In genomic region chr2:63863707-63864106, GRCh38 we compare ENCODE assay signal across 17 cellular contexts. TPM values are rescaled to one million over a fixed set of nuclear protein-coding genes. Genes with fewer than 3 reads are reported as not detected.
A peak's percentile ranks its signal among the peaks of the same experiment; 100 is the strongest.
DNase-seq lines count a peak whose midpoint lies in the region; ATAC-seq and TF ChIP-seq lines count a peak whose summit lies in the region.
"Had no signal": no experiment of that assay in that cellular context is flagged by ENCODE, and none has a peak within 500 bp of the region (broad histone marks: within the 10 kb centered on the region; RNA-seq: fewer than 3 reads in every experiment).

No MANE protein-coding gene starts in this region.

- H3K9me2 ChIP-seq in hepatocyte (replicated peaks; ENCODE audit: insufficient read depth): no peaks in the 10 kb centered on the region

- POLR2A ChIA-PET in activated CD4-positive, alpha-beta T cell treated with anti-CD3 and anti-CD28 coated beads for 36 hours (lab: Charles Lee): no interaction called here

- no peaks in the 10 kb centered on the region for H3K27me3 ChIP-seq in heart right ventricle
- no peaks in the 10 kb centered on the region for H3K27me3 ChIP-seq in hepatocyte
- no peaks in the 10 kb centered on the region for H3K27me3 ChIP-seq in subcutaneous abdominal adipose tissue (ENCODE audit: control insufficient read depth in 5 of 5, insufficient read depth in 4 of 5, low read length in 5 of 5)

- H3K4me1 ChIP-seq in heart right ventricle (peaks cover 0 to 37% (median 24%) of the 10 kb centered on the region in 9 donors), hepatocyte (ENCODE audit: insufficient read depth) (peaks cover 24% of the 10 kb centered on the region), subcutaneous abdominal adipose tissue (ENCODE audit: control insufficient read depth in 5 of 5, insufficient read depth in 5 of 5, low read length in 5 of 5) (peaks cover 0 to 13% (median 6%) of the 10 kb centered on the region in 5 donors)

- DNase-seq in activated CD4-positive, alpha-beta T cell treated with anti-CD3 and anti-CD28 coated beads for 36 hours: no peak
- DNase-seq in activated CD4-positive, alpha-beta T cell treated with anti-CD3 and anti-CD28 coated beads for 4 hours: no peak
- DNase-seq in heart right ventricle: no peak
- no peak for DNase-seq in cardiac septum (ENCODE audit: low spot score)
- no peak for DNase-seq in hepatocyte (ENCODE audit: low spot score)
- DNase-seq in stimulated activated CD4-positive, alpha-beta T cell treated with anti-CD3 and anti-CD28 coated beads, Interleukin-1b, Interleukin-23, amount 100 ng/mL, for 48 hours: no peak
- no peak for DNase-seq in activated T-helper 1 cell treated with anti-CD3 and anti-CD28 coated beads, Interleukin-12 subunit alpha, Interleukin-12 subunit beta, Interleukin-2, Interleukin-4 antibody, amounts not matched to agents 30 ng/mL and 10 ng/mL and 1 ng/mL, durations not matched to agents 14 hours and 24 hours and 36 hours (ENCODE audit: low spot score)
- DNase-seq: CD8-positive, alpha-beta memory T cell; DMS 273 treated with DMSO at 0.1 percent for 48 hours; NCI-H1105 treated with DMSO at 0.1 percent for 48 hours; NCI-H187 treated with DMSO at 0.1 percent for 48 hours; NCI-H446; PC-3 had no signal

- no peak overlapping the region for H2AFZ ChIP-seq in hepatocyte

- no peaks in the 10 kb centered on the region for H3K9me3 Mint-ChIP-seq in activated CD4-positive, alpha-beta T cell treated with anti-CD3 and anti-CD28 coated beads for 36 hours (ENCODE audit: low read depth)
- H3K9me3 Mint-ChIP-seq in activated T-helper 1 cell treated with anti-CD3 and anti-CD28 coated beads, Interleukin-12 subunit alpha, Interleukin-12 subunit beta, Interleukin-2, Interleukin-4 antibody, amounts not matched to agents 30 ng/mL and 10 ng/mL and 1 ng/mL, durations not matched to agents 14 hours and 24 hours and 36 hours: no peaks in the 10 kb centered on the region
- H3K9me3 Mint-ChIP-seq: CD8-positive, alpha-beta memory T cell had no signal

- H3K79me2 ChIP-seq in hepatocyte: peaks cover 35% of the 10 kb centered on the region

- intact Hi-C loops in activated CD4-positive, alpha-beta T cell treated with anti-CD3 and anti-CD28 coated beads for 36 hours (cut with DNase I, micrococcal nuclease): loop anchor here in 1 of 2 experiments (2.0 to 5.0 kb wide), 2 partner anchors 25 to 276 kb away; partner anchors contain the start of genes MDH1 and WDPCP
- intact Hi-C loops in heart right ventricle (cut with DNase I) (loop anchor here in 4 of 10 donors (5.0 kb wide), 2 partner anchors 166 to 171 kb away; no protein-coding TSS in a partner anchor), cardiac septum (cut with DNase I) (loop anchor here (5.0 kb wide), 1 partner anchor 166 kb away; no protein-coding TSS in a partner anchor)
- intact Hi-C loops in activated T-helper 1 cell treated with anti-CD3 and anti-CD28 coated beads, Interleukin-12 subunit alpha, Interleukin-12 subunit beta, Interleukin-2, Interleukin-4 antibody, amounts not matched to agents 30 ng/mL and 10 ng/mL and 1 ng/mL, durations not matched to agents 14 hours and 24 hours and 36 hours (cut with micrococcal nuclease): no loop called here

- H3K9ac ChIP-seq in subcutaneous abdominal adipose tissue (ENCODE audit: low read length in 5 of 5): no peak overlapping the region
- H3K9ac ChIP-seq: KMS-11 had no signal

- no peaks in the 10 kb centered on the region for H4K20me1 ChIP-seq in hepatocyte (ENCODE audit: insufficient read depth, poor library complexity, severe bottlenecking)

- H3K4me2 ChIP-seq in hepatocyte: no peak overlapping the region
- H3K4me2 ChIP-seq: KMS-11 had no signal

- no peak for ATAC-seq in activated CD4-positive, alpha-beta T cell treated with anti-CD3 and anti-CD28 coated beads for 36 hours
- ATAC-seq in heart right ventricle: peak in 3 of 8 donors; percentile 45 to 74 (median 60)
- ATAC-seq: HepG2 had no signal

- WGBS in heart right ventricle, 2 donors: 31 to 60% methylated on average over 1 of the region's 1 CpG
- WGBS in hepatocyte (ENCODE audit: low lambda C conversion rate, missing lambda C conversion rate): 100% methylated on average over 1 of the region's 1 CpG

- H3K4me1 Mint-ChIP-seq in activated CD4-positive, alpha-beta T cell treated with anti-CD3 and anti-CD28 coated beads for 36 hours: peaks cover 41% of the 10 kb centered on the region
- H3K4me1 Mint-ChIP-seq in activated T-helper 1 cell treated with anti-CD3 and anti-CD28 coated beads, Interleukin-12 subunit alpha, Interleukin-12 subunit beta, Interleukin-2, Interleukin-4 antibody, amounts not matched to agents 30 ng/mL and 10 ng/mL and 1 ng/mL, durations not matched to agents 14 hours and 24 hours and 36 hours (ENCODE audit: low read depth): peaks cover 38% of the 10 kb centered on the region

- H3K27ac ChIP-seq in heart right ventricle (peak overlapping the region in 6 of 10 donors; percentile 26 to 67 (median 52)), hepatocyte (peak overlapping the region; percentile 81), subcutaneous abdominal adipose tissue (ENCODE audit: low read depth, low read length) (peak overlapping the region; percentile 61)
- H3K27ac ChIP-seq: 22Rv1, KMS-11 had no signal

- CTCF ChIA-PET in activated CD4-positive, alpha-beta T cell treated with anti-CD3 and anti-CD28 coated beads for 36 hours (lab: Charles Lee): interaction anchor here (0.6 to 2.5 kb wide), 7 partner anchors 9 to 171 kb away, joined by 3 to 11 read pairs (median 3); no protein-coding TSS in a partner anchor

- no peak overlapping the region for H3K4me3 Mint-ChIP-seq in activated CD4-positive, alpha-beta T cell treated with anti-CD3 and anti-CD28 coated beads for 36 hours
- no peak overlapping the region for H3K4me3 Mint-ChIP-seq in activated T-helper 1 cell treated with anti-CD3 and anti-CD28 coated beads, Interleukin-12 subunit alpha, Interleukin-12 subunit beta, Interleukin-2, Interleukin-4 antibody, amounts not matched to agents 30 ng/mL and 10 ng/mL and 1 ng/mL, durations not matched to agents 14 hours and 24 hours and 36 hours
- H3K4me3 Mint-ChIP-seq: CD8-positive, alpha-beta memory T cell had no signal

- no peaks in the 10 kb centered on the region for H3K27me3 Mint-ChIP-seq in activated CD4-positive, alpha-beta T cell treated with anti-CD3 and anti-CD28 coated beads for 36 hours
- H3K27me3 Mint-ChIP-seq in activated T-helper 1 cell treated with anti-CD3 and anti-CD28 coated beads, Interleukin-12 subunit alpha, Interleukin-12 subunit beta, Interleukin-2, Interleukin-4 antibody, amounts not matched to agents 30 ng/mL and 10 ng/mL and 1 ng/mL, durations not matched to agents 14 hours and 24 hours and 36 hours (ENCODE audit: insufficient read depth): no peaks in the 10 kb centered on the region
- H3K27me3 Mint-ChIP-seq: CD8-positive, alpha-beta memory T cell had no signal

- H3K9me3 ChIP-seq in heart right ventricle (no peaks in the 10 kb centered on the region), hepatocyte (ENCODE audit: low read depth) (no peaks in the 10 kb centered on the region), subcutaneous abdominal adipose tissue (ENCODE audit: control insufficient read depth in 5 of 5, low read length in 5 of 5) (no peaks in the 10 kb centered on the region)

- H3K4me3 ChIP-seq in heart right ventricle (no peak overlapping the region), hepatocyte (no peak overlapping the region), subcutaneous abdominal adipose tissue (ENCODE audit: low read depth in 1 of 5, low read length in 5 of 5) (no peak overlapping the region)

- H3K27ac Mint-ChIP-seq in activated CD4-positive, alpha-beta T cell treated with anti-CD3 and anti-CD28 coated beads for 36 hours: peak overlapping the region; percentile 52
- no peak overlapping the region for H3K27ac Mint-ChIP-seq in activated T-helper 1 cell treated with anti-CD3 and anti-CD28 coated beads, Interleukin-12 subunit alpha, Interleukin-12 subunit beta, Interleukin-2, Interleukin-4 antibody, amounts not matched to agents 30 ng/mL and 10 ng/mL and 1 ng/mL, durations not matched to agents 14 hours and 24 hours and 36 hours

- H3K36me3 Mint-ChIP-seq in activated CD4-positive, alpha-beta T cell treated with anti-CD3 and anti-CD28 coated beads for 36 hours (ENCODE audit: low read depth): peaks cover 33% of the 10 kb centered on the region
- peaks cover 44% of the 10 kb centered on the region for H3K36me3 Mint-ChIP-seq in activated T-helper 1 cell treated with anti-CD3 and anti-CD28 coated beads, Interleukin-12 subunit alpha, Interleukin-12 subunit beta, Interleukin-2, Interleukin-4 antibody, amounts not matched to agents 30 ng/mL and 10 ng/mL and 1 ng/mL, durations not matched to agents 14 hours and 24 hours and 36 hours (ENCODE audit: low read depth)

- TF ChIP-seq CTCF in heart right ventricle (IDR thresholded peaks at IDR 0.05) (no peak), hepatocyte (IDR thresholded peaks at IDR 0.05; ENCODE audit: poor library complexity) (no peak)

- H3K36me3 ChIP-seq in heart right ventricle: peaks cover 0 to 94% (median 15%) of the 10 kb centered on the region in 9 donors
- H3K36me3 ChIP-seq in hepatocyte (replicated peaks; ENCODE audit: insufficient read depth, low read depth): no peaks in the 10 kb centered on the region
- H3K36me3 ChIP-seq in subcutaneous abdominal adipose tissue (ENCODE audit: control insufficient read depth in 5 of 5, insufficient read depth in 5 of 5, low read length in 5 of 5): peaks cover 28 to 62% (median 55%) of the 10 kb centered on the region in 5 donors

RNA-seq across cellular contexts. Expression of gene UGP2, which starts 22.0 kb away (rescaled TPM):
- 100 to 1,000 TPM in 1 of 2 experiments, 10 to 100 TPM in 1; 98.4 to 144 TPM for total RNA-seq in activated CD4-positive, alpha-beta T cell treated with anti-CD3 and anti-CD28 coated beads for 36 hours
- 100 to 1,000 TPM; 250 to 457 (median 371) TPM for total RNA-seq in heart right ventricle
- 100 to 1,000 TPM; 139 to 632 TPM for polyA plus RNA-seq in heart right ventricle
- 327 TPM for total RNA-seq in cardiac septum
- total RNA-seq in hepatocyte: 273 and 291 TPM in 2 replicates
- 322 and 338 TPM in 2 replicates for polyA plus RNA-seq in hepatocyte
- 60.3 and 65.9 TPM in 2 replicates for total RNA-seq in activated T-helper 1 cell treated with anti-CD3 and anti-CD28 coated beads, Interleukin-12 subunit alpha, Interleukin-12 subunit beta, Interleukin-2, Interleukin-4 antibody, amounts not matched to agents 30 ng/mL and 10 ng/mL and 1 ng/mL, durations not matched to agents 14 hours and 24 hours and 36 hours
